In the genomic region with DNA sequence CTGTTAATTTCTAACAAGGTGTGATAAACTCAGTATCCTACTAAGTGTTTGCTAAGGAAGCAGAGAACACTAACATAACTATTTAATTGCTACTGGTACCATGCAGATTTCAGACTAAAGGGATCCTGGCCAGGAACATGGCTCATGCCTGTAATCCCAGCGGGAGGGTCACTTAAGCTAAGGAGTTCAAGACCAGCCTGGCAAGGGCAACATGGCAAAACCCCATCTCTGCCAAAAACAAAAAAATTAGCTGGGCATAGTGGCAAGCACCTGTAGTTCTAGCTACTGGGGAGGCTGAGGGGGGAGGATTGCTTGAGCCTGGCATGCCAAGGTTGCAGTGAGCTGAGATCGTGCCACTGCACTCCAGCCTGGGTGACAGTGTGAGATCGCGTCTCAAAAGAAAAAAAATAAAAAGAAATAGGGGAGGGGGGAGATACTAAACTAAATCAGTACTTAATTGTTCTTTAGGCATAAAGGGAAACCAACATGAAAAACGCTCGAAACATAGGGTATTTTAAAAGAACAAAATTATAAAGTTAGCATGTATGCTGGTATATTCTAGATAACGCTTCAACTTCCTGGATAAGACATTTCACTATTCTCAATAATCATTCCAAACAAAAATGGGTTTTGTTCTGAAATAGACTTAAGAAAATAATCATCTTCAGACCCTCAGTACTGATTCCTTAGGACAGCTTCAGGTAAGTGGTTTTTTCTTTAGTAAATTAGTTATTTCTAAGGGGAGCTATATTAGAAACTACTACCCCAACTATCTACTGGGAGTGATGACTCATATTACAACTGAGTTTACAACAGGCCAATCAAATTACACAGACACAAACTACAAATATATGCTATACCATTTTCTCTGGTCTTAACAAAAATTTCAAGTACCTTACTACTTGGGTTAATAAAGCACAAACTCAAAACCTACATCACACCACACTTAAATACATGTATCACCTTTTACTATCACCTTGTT, we compare ENCODE assay signal across 2 cellular contexts.
TF ChIP-seq lines count a peak whose summit lies in the region.

No MANE protein-coding gene starts in this region.

TF ChIP-seq in K562, 482 proteins besides CTCF, POLR2A, EP300 and RAD21:
- no peak for TF ChIP-seq CXXC5 (CRISPR knock-in tag; IDR thresholded peaks at IDR 0.05)
- no peak for TF ChIP-seq KAT2B (IDR thresholded peaks at IDR 0.05; ENCODE audit: low read depth, low read length)
- TF ChIP-seq RBM22 (IDR thresholded peaks at IDR 0.05; ENCODE audit: low read depth, low read length, poor library complexity, severe bottlenecking): no peak
- TF ChIP-seq DPF2 (IDR thresholded peaks at IDR 0.05): peak; percentile 24; the same call in 1 of the 2 replicates
- TF ChIP-seq CBX2 (IDR thresholded peaks at IDR 0.05; ENCODE audit: insufficient read depth, low read length, poor library complexity, severe bottlenecking): no peak
- TF ChIP-seq JUND (IDR thresholded peaks at IDR 0.05; ENCODE audit: borderline replicate concordance, low read depth, low read length): peak; percentile 80
- peak; percentile 72 for TF ChIP-seq JUND (tag; IDR thresholded peaks at IDR 0.05; ENCODE audit: borderline replicate concordance, low read depth, low read length)
- TF ChIP-seq, protein P1, sequence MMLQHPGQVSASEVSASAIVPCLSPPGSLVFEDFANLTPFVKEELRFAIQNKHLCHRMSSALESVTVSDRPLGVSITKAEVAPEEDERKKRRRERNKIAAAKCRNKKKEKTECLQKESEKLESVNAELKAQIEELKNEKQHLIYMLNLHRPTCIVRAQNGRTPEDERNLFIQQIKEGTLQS (IDR thresholded peaks at IDR 0.05): peak; percentile 89
- TF ChIP-seq, protein P1 (CRISPR knock-in tag; conservative IDR thresholded peaks at IDR 0.05): no peak
- 0 out of 4 replicates have a peak, but pooled peaks of 1 of the 2 experiments have one; percentile 31 for TF ChIP-seq KDM1A (IDR thresholded peaks at IDR 0.05)
- TF ChIP-seq FOSL1 (tag; conservative IDR thresholded peaks at IDR 0.05): peak; percentile 61
- TF ChIP-seq, protein P2, sequence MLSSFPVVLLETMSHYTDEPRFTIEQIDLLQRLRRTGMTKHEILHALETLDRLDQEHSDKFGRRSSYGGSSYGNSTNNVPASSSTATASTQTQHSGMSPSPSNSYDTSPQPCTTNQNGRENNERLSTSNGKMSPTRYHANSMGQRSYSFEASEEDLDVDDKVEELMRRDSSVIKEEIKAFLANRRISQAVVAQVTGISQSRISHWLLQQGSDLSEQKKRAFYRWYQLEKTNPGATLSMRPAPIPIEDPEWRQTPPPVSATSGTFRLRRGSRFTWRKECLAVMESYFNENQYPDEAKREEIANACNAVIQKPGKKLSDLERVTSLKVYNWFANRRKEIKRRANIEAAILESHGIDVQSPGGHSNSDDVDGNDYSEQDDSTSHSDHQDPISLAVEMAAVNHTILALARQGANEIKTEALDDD (IDR thresholded peaks at IDR 0.05): peak; percentile 24; the same call in 1 of the 2 replicates

TF ChIP-seq in neural cell, 6 proteins besides CTCF, POLR2A, EP300 and RAD21:
- TF ChIP-seq SMC3 (conservative IDR thresholded peaks at IDR 0.05; ENCODE audit: poor library complexity): no peak
- TF ChIP-seq, protein P3, sequence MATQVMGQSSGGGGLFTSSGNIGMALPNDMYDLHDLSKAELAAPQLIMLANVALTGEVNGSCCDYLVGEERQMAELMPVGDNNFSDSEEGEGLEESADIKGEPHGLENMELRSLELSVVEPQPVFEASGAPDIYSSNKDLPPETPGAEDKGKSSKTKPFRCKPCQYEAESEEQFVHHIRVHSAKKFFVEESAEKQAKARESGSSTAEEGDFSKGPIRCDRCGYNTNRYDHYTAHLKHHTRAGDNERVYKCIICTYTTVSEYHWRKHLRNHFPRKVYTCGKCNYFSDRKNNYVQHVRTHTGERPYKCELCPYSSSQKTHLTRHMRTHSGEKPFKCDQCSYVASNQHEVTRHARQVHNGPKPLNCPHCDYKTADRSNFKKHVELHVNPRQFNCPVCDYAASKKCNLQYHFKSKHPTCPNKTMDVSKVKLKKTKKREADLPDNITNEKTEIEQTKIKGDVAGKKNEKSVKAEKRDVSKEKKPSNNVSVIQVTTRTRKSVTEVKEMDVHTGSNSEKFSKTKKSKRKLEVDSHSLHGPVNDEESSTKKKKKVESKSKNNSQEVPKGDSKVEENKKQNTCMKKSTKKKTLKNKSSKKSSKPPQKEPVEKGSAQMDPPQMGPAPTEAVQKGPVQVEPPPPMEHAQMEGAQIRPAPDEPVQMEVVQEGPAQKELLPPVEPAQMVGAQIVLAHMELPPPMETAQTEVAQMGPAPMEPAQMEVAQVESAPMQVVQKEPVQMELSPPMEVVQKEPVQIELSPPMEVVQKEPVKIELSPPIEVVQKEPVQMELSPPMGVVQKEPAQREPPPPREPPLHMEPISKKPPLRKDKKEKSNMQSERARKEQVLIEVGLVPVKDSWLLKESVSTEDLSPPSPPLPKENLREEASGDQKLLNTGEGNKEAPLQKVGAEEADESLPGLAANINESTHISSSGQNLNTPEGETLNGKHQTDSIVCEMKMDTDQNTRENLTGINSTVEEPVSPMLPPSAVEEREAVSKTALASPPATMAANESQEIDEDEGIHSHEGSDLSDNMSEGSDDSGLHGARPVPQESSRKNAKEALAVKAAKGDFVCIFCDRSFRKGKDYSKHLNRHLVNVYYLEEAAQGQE (IDR thresholded peaks at IDR 0.05; ENCODE audit: borderline replicate concordance): no peak
- no peak for TF ChIP-seq EZH2 (IDR thresholded peaks at IDR 0.05; ENCODE audit: borderline replicate concordance, insufficient read depth, low read length, poor library complexity, severe bottlenecking)
- TF ChIP-seq MXI1 (conservative IDR thresholded peaks at IDR 0.05; ENCODE audit: poor library complexity, severe bottlenecking): no peak
- TF ChIP-seq POLR2AphosphoS5 (IDR thresholded peaks at IDR 0.05): no peak
- no peak for TF ChIP-seq TAF1 (IDR thresholded peaks at IDR 0.05; ENCODE audit: low read depth)
